In the genomic region with DNA sequence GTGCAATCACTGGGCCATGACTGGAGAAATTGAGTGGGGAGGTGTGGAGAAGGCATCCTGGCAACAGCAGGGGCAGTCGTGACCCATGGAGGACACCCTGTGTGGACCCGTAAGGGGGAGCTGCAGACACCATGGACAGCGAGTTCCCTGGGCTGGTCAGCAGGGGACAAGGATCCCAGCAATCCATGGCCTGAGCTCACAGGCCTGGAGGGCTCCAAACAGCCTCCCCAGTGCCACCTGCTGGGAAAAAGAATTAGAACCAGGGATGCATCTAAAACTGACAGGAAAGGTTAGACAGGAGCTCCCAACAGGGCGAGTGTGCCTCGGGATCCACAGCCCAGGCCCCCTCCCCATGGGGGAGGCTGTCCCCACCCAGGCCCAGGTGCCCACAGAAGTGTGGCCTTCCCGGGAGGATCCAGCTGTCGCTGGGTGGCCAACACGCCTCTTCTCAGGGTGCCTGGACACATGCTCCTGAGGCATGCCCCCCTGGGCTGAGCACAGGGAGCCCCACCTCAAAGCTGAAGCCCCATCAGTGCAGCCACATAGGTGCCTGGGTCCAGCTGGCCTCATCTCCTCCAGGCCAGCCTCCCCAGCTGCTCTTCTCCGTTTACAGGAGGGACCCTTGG, we compare ENCODE assay signal across 9 cellular contexts. TPM values are rescaled to one million over a fixed set of nuclear protein-coding genes. Genes with fewer than 3 reads are reported as not detected.
A peak's percentile ranks its signal among the peaks of the same experiment; 100 is the strongest.
DNase-seq lines count a peak whose midpoint lies in the region; ATAC-seq and TF ChIP-seq lines count a peak whose summit lies in the region.
"Had no signal": no experiment of that assay in that cellular context is flagged by ENCODE, and none has a peak within 500 bp of the region (broad histone marks: within the 10 kb centered on the region; RNA-seq: fewer than 3 reads in every experiment).

No MANE protein-coding gene starts in this region.

- no peak overlapping the region for H2BK15ac ChIP-seq in mesenchymal stem cell (ENCODE audit: low read depth, poor library complexity, severe bottlenecking)

- no peak overlapping the region for H3K23ac ChIP-seq in mesenchymal stem cell (ENCODE audit: low read length in 2 of 2)

- H4K8ac ChIP-seq in mesenchymal stem cell (ENCODE audit: low read length) = no peak overlapping the region

- no peaks in the 10 kb centered on the region for H3K9me2 ChIP-seq in OCI-LY7 (ENCODE audit: insufficient read depth, low read length)

- no peaks in the 10 kb centered on the region for H3K36me3 ChIP-seq in CD8-positive, alpha-beta T cell (ENCODE audit: insufficient read depth, low read length)
- H3K36me3 ChIP-seq in H7 (replicated peaks; ENCODE audit: control insufficient read depth, insufficient read depth, low read length) = no peaks in the 10 kb centered on the region
- H3K36me3 ChIP-seq in OCI-LY7 (ENCODE audit: insufficient read depth, low read length) = no peaks in the 10 kb centered on the region
- H3K36me3 ChIP-seq in mesenchymal stem cell (ENCODE audit: control insufficient read depth in 1 of 2, insufficient read depth in 2 of 2, low read depth in 1 of 2, low read length in 2 of 2) = no peaks in the 10 kb centered on the region
- H3K36me3 ChIP-seq: neutrophil had no signal

- no peaks in the 10 kb centered on the region for H3K9me3 Mint-ChIP-seq in CD8-positive, alpha-beta T cell

- TF ChIP-seq CTCF in CD8-positive, alpha-beta T cell (IDR thresholded peaks at IDR 0.05) = peak; percentile 33
- TF ChIP-seq CTCF in OCI-LY7 (conservative IDR thresholded peaks at IDR 0.05; ENCODE audit: low read length) = peak; percentile 64

- H3K79me2 ChIP-seq in OCI-LY7 (ENCODE audit: insufficient read depth, low read depth, low read length) = no peaks in the 10 kb centered on the region

- DNase-seq in CD8-positive, alpha-beta T cell = peak in 2 of 7 experiments; percentile 27 to 30
- DNase-seq in H7 (peak; percentile 90), OCI-LY7 (ENCODE audit: low spot score) (peak; percentile 22), ecto neural progenitor cell (ENCODE audit: low spot score) (peak; percentile 74), mesenchymal stem cell (peak; percentile 79), AML-193 (lab: John Stamatoyannopoulos, UW) (no peak)

- no peak overlapping the region for H2AK5ac ChIP-seq in mesenchymal stem cell (ENCODE audit: low read length, severe bottlenecking)

- H2BK12ac ChIP-seq in mesenchymal stem cell (ENCODE audit: low read length in 2 of 2) = no peak overlapping the region

- no peak overlapping the region for H3K18ac ChIP-seq in mesenchymal stem cell (ENCODE audit: low read depth in 1 of 2, low read length in 2 of 2)

- no peak overlapping the region for H3K4ac ChIP-seq in mesenchymal stem cell (ENCODE audit: low read depth in 1 of 2, low read length in 2 of 2)

- peaks cover 4% of the 10 kb centered on the region for H3K27me3 Mint-ChIP-seq in CD8-positive, alpha-beta T cell (ENCODE audit: low read depth)

- no peak overlapping the region for H2BK5ac ChIP-seq in mesenchymal stem cell (ENCODE audit: low read depth, low read length, poor library complexity, severe bottlenecking)

- H3K9ac ChIP-seq in mesenchymal stem cell (ENCODE audit: low read length) = no peak overlapping the region

- no peak overlapping the region for H3K27ac Mint-ChIP-seq in CD8-positive, alpha-beta T cell

- H3K4me2 ChIP-seq in OCI-LY7 (ENCODE audit: low read length) (no peak overlapping the region), mesenchymal stem cell (ENCODE audit: low read length, poor library complexity, severe bottlenecking) (no peak overlapping the region)

- POLR2A ChIA-PET in CD8-positive, alpha-beta T cell (lab: Charles Lee) = interaction anchor here (0.6 kb wide), 1 partner anchor 302 kb away, joined by 3 read pairs; no protein-coding TSS in a partner anchor
- POLR2A ChIA-PET in OCI-LY7 (lab: Charles Lee) = no interaction called here

- no peak overlapping the region for H3K14ac ChIP-seq in mesenchymal stem cell (ENCODE audit: low read length in 2 of 2)

- H3K27me3 ChIP-seq in CD8-positive, alpha-beta T cell (ENCODE audit: insufficient read depth, low read length) = no peaks in the 10 kb centered on the region
- H3K27me3 ChIP-seq in H7 (ENCODE audit: control insufficient read depth, insufficient read depth, low read length) = no peaks in the 10 kb centered on the region
- peaks cover 35 to 80% of the 10 kb centered on the region in 2 experiments for H3K27me3 ChIP-seq in mesenchymal stem cell (ENCODE audit: control insufficient read depth in 1 of 2, insufficient read depth in 1 of 2, low read length in 2 of 2)

- H3K4me3 Mint-ChIP-seq in CD8-positive, alpha-beta T cell = no peak overlapping the region

- intact Hi-C loops in CD8-positive, alpha-beta T cell (cut with DNase I, micrococcal nuclease) = loop anchor here in 1 of 2 experiments (1.0 kb wide), 1 partner anchor 326 kb away; no protein-coding TSS in a partner anchor
- intact Hi-C loops in OCI-LY7 (cut with micrococcal nuclease; ENCODE audit: unreplicated experiment) = no loop called here

- H3K4me1 Mint-ChIP-seq in CD8-positive, alpha-beta T cell (ENCODE audit: low read depth) = no peaks in the 10 kb centered on the region

- H3K27ac ChIP-seq in CD8-positive, alpha-beta T cell (ENCODE audit: low read depth, low read length) = no peak overlapping the region
- no peak overlapping the region for H3K27ac ChIP-seq in OCI-LY7 (ENCODE audit: low read depth, low read length, poor library complexity, severe bottlenecking)
- H3K27ac ChIP-seq in mesenchymal stem cell (ENCODE audit: low read length, poor library complexity, severe bottlenecking) = no peak overlapping the region
- H3K27ac ChIP-seq: neutrophil had no signal

- BruUV-seq in OCI-LY7 (replicated peaks; lab: Mats Ljungman, UMichigan) = no TSS peak

- H4K20me1 ChIP-seq in OCI-LY7 (ENCODE audit: insufficient read depth, low read length) = no peaks in the 10 kb centered on the region

- 39% methylated on average over 8 of the region's 9 CpGs for WGBS in mesenchymal stem cell

- no peaks in the 10 kb centered on the region for H3K79me1 ChIP-seq in mesenchymal stem cell (replicated peaks; ENCODE audit: low read length, poor library complexity, severe bottlenecking)

- CTCF ChIA-PET in CD8-positive, alpha-beta T cell (lab: Charles Lee) = interaction anchor here (0.8 to 2.8 kb wide), 9 partner anchors 9 to 1038 kb away, joined by 3 to 14 read pairs (median 3); no protein-coding TSS in a partner anchor
- CTCF ChIA-PET in OCI-LY7 (lab: Charles Lee; ENCODE audit: unreplicated experiment) = no interaction called here

- H2BK120ac ChIP-seq in mesenchymal stem cell (ENCODE audit: low read depth, low read length) = no peak overlapping the region

- no peak overlapping the region for H4K91ac ChIP-seq in mesenchymal stem cell (ENCODE audit: low read length)

- H3K4me3 ChIP-seq in CD8-positive, alpha-beta T cell (ENCODE audit: low read depth, low read length) = no peak overlapping the region
- H3K4me3 ChIP-seq in H7 (ENCODE audit: insufficient read depth, low read depth, low read length) (no peak overlapping the region), OCI-LY7 (ENCODE audit: low read depth, low read length, poor library complexity, severe bottlenecking) (no peak overlapping the region), mesenchymal stem cell (ENCODE audit: insufficient read depth in 1 of 2, low read depth in 1 of 2, low read length in 2 of 2) (no peak overlapping the region)

- no peak overlapping the region for H2AFZ ChIP-seq in OCI-LY7 (ENCODE audit: low read length)
- H2AFZ ChIP-seq in mesenchymal stem cell (ENCODE audit: low read depth, low read length) = no peak overlapping the region

- H3K9me3 ChIP-seq in CD8-positive, alpha-beta T cell (ENCODE audit: low read length) = no peaks in the 10 kb centered on the region
- H3K9me3 ChIP-seq in OCI-LY7 (ENCODE audit: low read length) (no peaks in the 10 kb centered on the region), mesenchymal stem cell (ENCODE audit: control insufficient read depth, low read length) (peaks cover 7% of the 10 kb centered on the region)
- H3K9me3 ChIP-seq: neutrophil had no signal

- ATAC-seq in CD8-positive, alpha-beta T cell = no peak
- ATAC-seq in HG02571 (IDR thresholded peaks at IDR 0.05; ENCODE audit: unreplicated experiment) (no peak), HG03439 (IDR thresholded peaks at IDR 0.05; ENCODE audit: unreplicated experiment) (no peak)

- H3K4me1 ChIP-seq in CD8-positive, alpha-beta T cell (ENCODE audit: insufficient read depth, low read length) = no peaks in the 10 kb centered on the region
- H3K4me1 ChIP-seq in OCI-LY7 (ENCODE audit: insufficient read depth, low read length, poor library complexity, severe bottlenecking) (no peaks in the 10 kb centered on the region), mesenchymal stem cell (ENCODE audit: control insufficient read depth, insufficient read depth, low read depth, low read length) (peaks cover 2% of the 10 kb centered on the region)

- H3K36me3 Mint-ChIP-seq in CD8-positive, alpha-beta T cell = no peaks in the 10 kb centered on the region

RNA-seq across cellular contexts. Expression of gene KIF1A, which starts 20.5 kb away (rescaled TPM):
- total RNA-seq in CD8-positive, alpha-beta T cell = not detected
- total RNA-seq in H7 (2014; rRNA removed; shearing (Covaris generic)) = 46.8 and 51.6 TPM in 2 replicates
- not detected in 2 replicates for total RNA-seq in OCI-LY7 (2014; rRNA removed; shearing (Covaris generic))
- total RNA-seq in OCI-LY7 (2022) = not detected in 2 replicates
- polyA plus RNA-seq in mesenchymal stem cell (2013, experiment 1 of 2) = 0.07 TPM
- 0.01 TPM for polyA plus RNA-seq in mesenchymal stem cell (2013, experiment 2 of 2)

RNA-seq across cellular contexts. Expression of gene AGXT, which starts 28.1 kb away (rescaled TPM):
- not detected for total RNA-seq in CD8-positive, alpha-beta T cell
- total RNA-seq in H7 (2014; rRNA removed; shearing (Covaris generic)) = not detected in 2 replicates
- not detected in 2 replicates for total RNA-seq in OCI-LY7 (2014; rRNA removed; shearing (Covaris generic))
- total RNA-seq in OCI-LY7 (2022) = not detected in 2 replicates
- not detected for polyA plus RNA-seq in mesenchymal stem cell (2013, experiment 1 of 2)
- polyA plus RNA-seq in mesenchymal stem cell (2013, experiment 2 of 2) = not detected

RNA-seq across cellular contexts. Expression of gene MAB21L4, which starts 55.4 kb away (rescaled TPM):
- not detected for total RNA-seq in CD8-positive, alpha-beta T cell
- not detected in 2 replicates for total RNA-seq in H7 (2014; rRNA removed; shearing (Covaris generic))
- not detected in 2 replicates for total RNA-seq in OCI-LY7 (2014; rRNA removed; shearing (Covaris generic))
- total RNA-seq in OCI-LY7 (2022) = not detected in 2 replicates
- not detected for polyA plus RNA-seq in mesenchymal stem cell (2013, experiment 1 of 2)
- not detected for polyA plus RNA-seq in mesenchymal stem cell (2013, experiment 2 of 2)

Comparison
In these comparisons a context has a peak if more than half of its experiments do, and no peak if none do; other contexts are left out.
1. DNase-seq: peak in H7 (single experiment), OCI-LY7 (single experiment), ecto neural progenitor cell (single experiment) and mesenchymal stem cell (single experiment); none in AML-193 (0 of 2).
2. RNA of gene KIF1A, which starts 20.5 kb away (total RNA-seq): 46.8 to 51.6 TPM in H7; not detected in CD8-positive, alpha-beta T cell and not detected in OCI-LY7; every median in the first group is over 10 times any median in the second.